In the genomic region with DNA sequence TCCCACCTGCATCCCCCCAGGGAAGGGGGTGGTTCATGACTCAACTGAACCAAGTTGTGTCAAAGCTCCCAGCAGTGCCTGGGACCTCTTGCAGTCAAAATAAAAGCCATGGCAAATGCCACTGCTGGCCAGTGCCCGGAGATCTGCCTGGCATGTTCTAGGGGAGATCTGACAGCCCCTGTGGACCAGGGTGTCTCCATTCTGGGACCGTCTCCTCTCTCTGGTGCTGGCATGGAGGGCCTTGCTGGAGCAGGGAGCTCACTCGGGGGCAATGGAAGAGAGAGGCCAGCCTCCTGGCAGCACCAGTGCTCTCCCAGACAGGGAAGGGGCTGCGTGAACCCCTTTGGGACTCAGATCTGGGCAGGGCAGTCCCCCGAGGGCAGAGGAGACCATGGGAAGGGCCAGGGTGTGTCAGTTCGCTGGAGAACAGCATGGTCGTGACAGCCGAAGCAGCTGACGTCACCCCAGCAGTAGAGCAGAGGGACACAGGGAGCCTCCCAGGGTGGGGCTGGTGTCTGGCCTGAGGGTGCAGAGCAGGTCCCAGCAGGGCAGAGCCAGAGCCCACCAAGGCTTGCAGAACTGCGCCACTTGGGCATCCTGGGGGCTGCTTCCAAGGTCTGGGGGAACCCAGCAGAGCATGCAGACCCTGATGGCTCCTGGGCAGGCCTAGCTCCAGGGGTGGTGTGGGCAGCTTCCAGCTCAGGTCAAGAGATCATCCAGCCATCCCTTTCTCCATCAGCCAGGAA, we compare ENCODE assay signal across 15 cellular contexts.
A peak's percentile ranks its signal among the peaks of the same experiment; 100 is the strongest.
DNase-seq lines count a peak whose midpoint lies in the region; ATAC-seq and TF ChIP-seq lines count a peak whose summit lies in the region.
"Had no signal": no experiment of that assay in that cellular context is flagged by ENCODE, and none has a peak within 500 bp of the region (broad histone marks: within the 10 kb centered on the region; RNA-seq: fewer than 3 reads in every experiment).

No MANE protein-coding gene starts in this region.

- intact Hi-C loops in natural killer cell (cut with micrococcal nuclease), result no loop called here

- H3K9me3 Mint-ChIP-seq in natural killer cell, result no peaks in the 10 kb centered on the region
- H3K9me3 Mint-ChIP-seq: IgD-negative memory B cell; stimulated activated effector memory CD8-positive, alpha-beta T cell treated with anti-CD3 and anti-CD28 coated beads, Interleukin-12 subunit alpha, Interleukin-12 subunit beta, amount 100 ng/mL, for 72 hours had no signal

- TF ChIP-seq CTCF in natural killer cell (IDR thresholded peaks at IDR 0.05), result no peak

- ATAC-seq in natural killer cell (no peak), HG02571 (IDR thresholded peaks at IDR 0.05; ENCODE audit: unreplicated experiment) (no peak)
- ATAC-seq: stimulated activated effector memory CD8-positive, alpha-beta T cell treated with anti-CD3 and anti-CD28 coated beads, Interleukin-12 subunit alpha, Interleukin-12 subunit beta, amount 100 ng/mL, for 72 hours had no signal

- peaks cover 26 to 29% of the 10 kb centered on the region in 2 donors for H3K27me3 Mint-ChIP-seq in natural killer cell (ENCODE audit: low read depth in 2 of 2)

- DNase-seq in stimulated activated CD4-positive, alpha-beta T cell treated with anti-CD3 and anti-CD28 coated beads, Interleukin-4, amount 100 ng/mL, for 24 hours, result peak; percentile 1
- no peak for DNase-seq in stimulated activated CD4-positive, alpha-beta T cell treated with anti-CD3 and anti-CD28 coated beads, Interleukin-1b, Interleukin-23, amount 100 ng/mL, for 48 hours
- peak; percentile 0 for DNase-seq in effector CD4-positive, alpha-beta T cell
- DNase-seq in natural killer cell (peak; percentile 11), RKO (ENCODE audit: low spot score) (no peak), caudate nucleus (lab: John Stamatoyannopoulos, UW) (no peak), GM19238 (ENCODE audit: insufficient read length, low spot score) (no peak)
- DNase-seq: activated CD4-positive, alpha-beta T cell treated with anti-CD3 and anti-CD28 coated beads, Interleukin-2, amount 50 U/mL, for 1 hour; DMS79 treated with DMSO at 0.1 percent for 48 hours; NCI-H526 treated with DMSO at 0.1 percent for 48 hours; SK-N-SH had no signal

- no peak overlapping the region for H3K27ac ChIP-seq in caudate nucleus (ENCODE audit: low read depth, low read length)

- H3K4me3 Mint-ChIP-seq in natural killer cell, result no peak overlapping the region
- H3K4me3 Mint-ChIP-seq: B cell; IgD-negative memory B cell; stimulated activated effector memory CD8-positive, alpha-beta T cell treated with anti-CD3 and anti-CD28 coated beads, Interleukin-12 subunit alpha, Interleukin-12 subunit beta, amount 100 ng/mL, for 72 hours had no signal

- H3K4me1 Mint-ChIP-seq in natural killer cell, result no peaks in the 10 kb centered on the region
- H3K4me1 Mint-ChIP-seq: B cell had no signal

- H3K27ac Mint-ChIP-seq in natural killer cell, result no peak overlapping the region
- H3K27ac Mint-ChIP-seq: B cell; IgD-negative memory B cell; stimulated activated effector memory CD8-positive, alpha-beta T cell treated with anti-CD3 and anti-CD28 coated beads, Interleukin-12 subunit alpha, Interleukin-12 subunit beta, amount 100 ng/mL, for 72 hours had no signal

- H3K36me3 Mint-ChIP-seq in natural killer cell, result no peaks in the 10 kb centered on the region
- H3K36me3 Mint-ChIP-seq: stimulated activated effector memory CD8-positive, alpha-beta T cell treated with anti-CD3 and anti-CD28 coated beads, Interleukin-12 subunit alpha, Interleukin-12 subunit beta, amount 100 ng/mL, for 72 hours had no signal

Comparison
In these comparisons a context has a peak if more than half of its experiments do, and no peak if none do; other contexts are left out.
1. DNase-seq: peak in stimulated activated CD4-positive, alpha-beta T cell treated with anti-CD3 and anti-CD28 coated beads, Interleukin-4, amount 100 ng/mL, for 24 hours (single experiment), effector CD4-positive, alpha-beta T cell (single experiment) and natural killer cell (single experiment); none in stimulated activated CD4-positive, alpha-beta T cell treated with anti-CD3 and anti-CD28 coated beads, Interleukin-1b, Interleukin-23, amount 100 ng/mL, for 48 hours (single experiment), RKO (single experiment), caudate nucleus (0 of 61) and GM19238 (single experiment).